8 cellular contexts compared by ENCODE assay signal in genomic region chr6:7311920-7312615, GRCh38. TPM values are rescaled to one million over a fixed set of nuclear protein-coding genes. Genes with fewer than 3 reads are reported as not detected.
DNase-seq lines count a peak whose midpoint lies in the region; ATAC-seq and TF ChIP-seq lines count a peak whose summit lies in the region.

No MANE protein-coding gene starts in this region.

- H3K9ac ChIP-seq in SK-N-MC (ENCODE audit: insufficient read length), result peak overlapping the region; percentile 87
- H3K9ac ChIP-seq in neural cell (ENCODE audit: low read length), result peak overlapping the region; percentile 94

- H3K4me1 Mint-ChIP-seq in CD14-positive monocyte (peaks cover 55% of the 10 kb centered on the region), endothelial cell (ENCODE audit: unreplicated experiment) (peaks cover 20% of the 10 kb centered on the region)

- H3K36me3 ChIP-seq in H7 (replicated peaks; ENCODE audit: control insufficient read depth, insufficient read depth, low read length), result peaks cover 14% of the 10 kb centered on the region
- H3K36me3 ChIP-seq in SK-N-MC (ENCODE audit: insufficient read depth, low read length), result peaks cover 33% of the 10 kb centered on the region
- peaks cover 4% of the 10 kb centered on the region for H3K36me3 ChIP-seq in neural cell (ENCODE audit: insufficient read depth, low read length)

- TF ChIP-seq CTCF in CD14-positive monocyte (IDR thresholded peaks at IDR 0.05) (no peak), endothelial cell (IDR thresholded peaks at IDR 0.05; ENCODE audit: unreplicated experiment) (no peak), neural cell (IDR thresholded peaks at IDR 0.05; ENCODE audit: poor library complexity, severe bottlenecking) (no peak)

- H3K27me3 ChIP-seq in H7 (ENCODE audit: control insufficient read depth, insufficient read depth, low read length) (no peaks in the 10 kb centered on the region), neural cell (ENCODE audit: insufficient read depth, low read depth, low read length) (no peaks in the 10 kb centered on the region)

- H3K9me3 ChIP-seq in SK-N-MC (ENCODE audit: low read depth, low read length) (no peaks in the 10 kb centered on the region), neural cell (ENCODE audit: low read length) (no peaks in the 10 kb centered on the region)

- no peak for DNase-seq in CD14-positive monocyte (ENCODE audit: low spot score)
- no peak for DNase-seq in H7
- no peak for DNase-seq in SK-N-MC (ENCODE audit: low read depth, low spot score)
- no peak for DNase-seq in endothelial cell (ENCODE audit: low spot score)
- no peak for DNase-seq in 8988T
- no peak for DNase-seq in NCI-H748 (lab: John Stamatoyannopoulos, UW; ENCODE audit: unreplicated experiment)

- H3F3A ChIP-seq in neural cell (ENCODE audit: insufficient read depth, low read length, poor library complexity, severe bottlenecking), result no peaks in the 10 kb centered on the region

- H4K20me1 ChIP-seq in neural cell (ENCODE audit: insufficient read depth), result no peaks in the 10 kb centered on the region

- H3K4me3 Mint-ChIP-seq in CD14-positive monocyte (peak overlapping the region; percentile 90 to 97), endothelial cell (ENCODE audit: unreplicated experiment) (peak overlapping the region; percentile 99)

- no peak for TF ChIP-seq EP300 in neural cell (conservative IDR thresholded peaks at IDR 0.05; ENCODE audit: poor library complexity, severe bottlenecking)

- peak overlapping the region; percentile 94 for H2AFZ ChIP-seq in neural cell (ENCODE audit: low read depth, low read length)

- peaks cover 34 to 35% of the 10 kb centered on the region in 2 donors for H3K36me3 Mint-ChIP-seq in CD14-positive monocyte
- peaks cover 14% of the 10 kb centered on the region for H3K36me3 Mint-ChIP-seq in endothelial cell (ENCODE audit: low read depth, unreplicated experiment)

- peaks cover 0 to 2% (median 0%) of the 10 kb centered on the region in 7 donors for H3K9me3 Mint-ChIP-seq in CD14-positive monocyte
- H3K9me3 Mint-ChIP-seq in endothelial cell (ENCODE audit: unreplicated experiment), result no peaks in the 10 kb centered on the region

- peak overlapping the region; percentile 86 to 96 (median 93) for H3K27ac Mint-ChIP-seq in CD14-positive monocyte
- H3K27ac Mint-ChIP-seq in endothelial cell (ENCODE audit: unreplicated experiment), result peak overlapping the region; percentile 90

- intact Hi-C loops in CD14-positive monocyte (cut with micrococcal nuclease), result loop anchor here in 1 of 2 donors (5.0 kb wide), 1 partner anchor 75 kb away; the partner anchor contains the start of genes CAGE1 and RIOK1

- no peak for ATAC-seq in HG03460 (IDR thresholded peaks at IDR 0.05; ENCODE audit: unreplicated experiment)

- peaks cover 0 to 1% (median 0%) of the 10 kb centered on the region in 3 donors for H3K27me3 Mint-ChIP-seq in CD14-positive monocyte (ENCODE audit: low read depth in 3 of 3)
- peaks cover 5% of the 10 kb centered on the region for H3K27me3 Mint-ChIP-seq in endothelial cell (ENCODE audit: unreplicated experiment)

- no peak for TF ChIP-seq RAD21 in neural cell (conservative IDR thresholded peaks at IDR 0.05)

- peaks cover 24% of the 10 kb centered on the region for H3K79me2 ChIP-seq in neural cell (replicated peaks; ENCODE audit: insufficient read depth, low read length)

- peak overlapping the region; percentile 75 for H3K4me2 ChIP-seq in neural cell (ENCODE audit: low read length)

- no peaks in the 10 kb centered on the region for H3K9me2 ChIP-seq in neural cell (ENCODE audit: insufficient read depth, low read length)

- H3K27ac ChIP-seq in SK-N-MC, result peak overlapping the region; percentile 35
- H3K27ac ChIP-seq in neural cell (ENCODE audit: low read length), result peak overlapping the region; percentile 84

- peak overlapping the region; percentile 97 for H3K4me3 ChIP-seq in H7 (ENCODE audit: insufficient read depth, low read depth, low read length)
- H3K4me3 ChIP-seq in SK-N-MC, result peak overlapping the region; percentile 86
- H3K4me3 ChIP-seq in neural cell (ENCODE audit: low read length), result peak overlapping the region; percentile 99

TF ChIP-seq in neural cell, 6 proteins besides CTCF, POLR2A, EP300 and RAD21:
- TF ChIP-seq EZH2 (IDR thresholded peaks at IDR 0.05; ENCODE audit: borderline replicate concordance, insufficient read depth, low read length, poor library complexity, severe bottlenecking) (no peak), TAF1 (IDR thresholded peaks at IDR 0.05; ENCODE audit: low read depth) (no peak), MXI1 (conservative IDR thresholded peaks at IDR 0.05; ENCODE audit: poor library complexity, severe bottlenecking) (no peak), SMC3 (conservative IDR thresholded peaks at IDR 0.05; ENCODE audit: poor library complexity) (no peak), POLR2AphosphoS5 (IDR thresholded peaks at IDR 0.05) (no peak)
- TF ChIP-seq, protein P1, sequence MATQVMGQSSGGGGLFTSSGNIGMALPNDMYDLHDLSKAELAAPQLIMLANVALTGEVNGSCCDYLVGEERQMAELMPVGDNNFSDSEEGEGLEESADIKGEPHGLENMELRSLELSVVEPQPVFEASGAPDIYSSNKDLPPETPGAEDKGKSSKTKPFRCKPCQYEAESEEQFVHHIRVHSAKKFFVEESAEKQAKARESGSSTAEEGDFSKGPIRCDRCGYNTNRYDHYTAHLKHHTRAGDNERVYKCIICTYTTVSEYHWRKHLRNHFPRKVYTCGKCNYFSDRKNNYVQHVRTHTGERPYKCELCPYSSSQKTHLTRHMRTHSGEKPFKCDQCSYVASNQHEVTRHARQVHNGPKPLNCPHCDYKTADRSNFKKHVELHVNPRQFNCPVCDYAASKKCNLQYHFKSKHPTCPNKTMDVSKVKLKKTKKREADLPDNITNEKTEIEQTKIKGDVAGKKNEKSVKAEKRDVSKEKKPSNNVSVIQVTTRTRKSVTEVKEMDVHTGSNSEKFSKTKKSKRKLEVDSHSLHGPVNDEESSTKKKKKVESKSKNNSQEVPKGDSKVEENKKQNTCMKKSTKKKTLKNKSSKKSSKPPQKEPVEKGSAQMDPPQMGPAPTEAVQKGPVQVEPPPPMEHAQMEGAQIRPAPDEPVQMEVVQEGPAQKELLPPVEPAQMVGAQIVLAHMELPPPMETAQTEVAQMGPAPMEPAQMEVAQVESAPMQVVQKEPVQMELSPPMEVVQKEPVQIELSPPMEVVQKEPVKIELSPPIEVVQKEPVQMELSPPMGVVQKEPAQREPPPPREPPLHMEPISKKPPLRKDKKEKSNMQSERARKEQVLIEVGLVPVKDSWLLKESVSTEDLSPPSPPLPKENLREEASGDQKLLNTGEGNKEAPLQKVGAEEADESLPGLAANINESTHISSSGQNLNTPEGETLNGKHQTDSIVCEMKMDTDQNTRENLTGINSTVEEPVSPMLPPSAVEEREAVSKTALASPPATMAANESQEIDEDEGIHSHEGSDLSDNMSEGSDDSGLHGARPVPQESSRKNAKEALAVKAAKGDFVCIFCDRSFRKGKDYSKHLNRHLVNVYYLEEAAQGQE (IDR thresholded peaks at IDR 0.05; ENCODE audit: borderline replicate concordance), result no peak

RNA-seq across cellular contexts. Expression of gene SSR1, which starts 0.9 kb away (rescaled TPM):
- 100 to 1,000 TPM; 251 to 302 TPM for polyA plus RNA-seq in CD14-positive monocyte
- total RNA-seq in H7 (2014; rRNA removed; shearing (Covaris generic)), result 49.6 and 55.3 TPM in 2 replicates
- total RNA-seq in endothelial cell (ENCODE audit: unreplicated experiment), result 132 TPM
- polyA plus RNA-seq in neural cell, result 40.0 and 53.0 TPM in 2 replicates
- 49.9 and 59.4 TPM in 2 replicates for polyA minus RNA-seq in neural cell
